1 cellular context compared by ENCODE assay signal in the genomic region with DNA sequence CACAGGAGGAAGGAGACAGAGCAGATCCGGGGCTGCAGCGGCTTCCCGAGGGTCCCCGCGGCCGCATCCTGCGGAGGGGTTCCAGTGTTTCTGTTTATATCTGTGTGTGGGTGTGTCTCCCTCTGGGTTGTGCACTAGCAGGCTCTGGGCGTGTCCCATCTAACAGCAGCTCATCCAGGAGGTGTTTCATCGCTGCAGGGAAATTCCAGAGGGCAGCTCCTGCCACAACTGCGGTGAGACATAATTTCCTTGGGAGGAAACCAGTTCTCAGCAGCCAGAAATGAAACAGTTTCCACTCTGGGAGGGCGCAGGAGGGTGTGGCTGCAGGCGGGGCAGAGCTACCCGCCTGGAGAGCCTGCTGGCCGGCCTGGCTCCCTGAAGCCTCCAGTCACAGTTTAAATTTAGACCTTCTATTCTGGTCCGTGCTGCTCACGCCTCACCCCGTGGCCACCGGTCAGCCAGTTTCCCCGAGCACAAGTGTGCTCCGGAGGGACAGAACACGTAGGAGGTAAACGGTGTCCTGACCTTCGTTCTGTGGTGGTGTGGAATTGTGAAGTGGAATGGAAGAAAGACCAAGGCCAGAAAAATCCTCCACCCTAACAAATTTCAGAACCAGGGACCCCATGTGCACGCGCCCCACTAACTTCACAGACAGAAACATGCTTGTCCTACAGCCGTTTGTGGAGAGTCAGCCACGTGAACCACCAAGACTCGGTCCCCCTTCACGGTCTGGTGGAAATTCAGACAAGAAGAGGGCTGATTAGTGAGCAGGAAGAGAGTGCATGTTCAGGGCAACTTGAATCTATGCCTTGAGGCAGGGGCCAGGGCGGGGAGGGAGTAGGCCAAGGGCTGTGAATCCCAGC.
TF ChIP-seq lines count a peak whose summit lies in the region.

No MANE protein-coding gene starts in this region.

TF ChIP-seq in GM23338, 12 proteins besides CTCF, POLR2A, EP300 and RAD21 (continued from another document):
- TF ChIP-seq, protein P1, sequence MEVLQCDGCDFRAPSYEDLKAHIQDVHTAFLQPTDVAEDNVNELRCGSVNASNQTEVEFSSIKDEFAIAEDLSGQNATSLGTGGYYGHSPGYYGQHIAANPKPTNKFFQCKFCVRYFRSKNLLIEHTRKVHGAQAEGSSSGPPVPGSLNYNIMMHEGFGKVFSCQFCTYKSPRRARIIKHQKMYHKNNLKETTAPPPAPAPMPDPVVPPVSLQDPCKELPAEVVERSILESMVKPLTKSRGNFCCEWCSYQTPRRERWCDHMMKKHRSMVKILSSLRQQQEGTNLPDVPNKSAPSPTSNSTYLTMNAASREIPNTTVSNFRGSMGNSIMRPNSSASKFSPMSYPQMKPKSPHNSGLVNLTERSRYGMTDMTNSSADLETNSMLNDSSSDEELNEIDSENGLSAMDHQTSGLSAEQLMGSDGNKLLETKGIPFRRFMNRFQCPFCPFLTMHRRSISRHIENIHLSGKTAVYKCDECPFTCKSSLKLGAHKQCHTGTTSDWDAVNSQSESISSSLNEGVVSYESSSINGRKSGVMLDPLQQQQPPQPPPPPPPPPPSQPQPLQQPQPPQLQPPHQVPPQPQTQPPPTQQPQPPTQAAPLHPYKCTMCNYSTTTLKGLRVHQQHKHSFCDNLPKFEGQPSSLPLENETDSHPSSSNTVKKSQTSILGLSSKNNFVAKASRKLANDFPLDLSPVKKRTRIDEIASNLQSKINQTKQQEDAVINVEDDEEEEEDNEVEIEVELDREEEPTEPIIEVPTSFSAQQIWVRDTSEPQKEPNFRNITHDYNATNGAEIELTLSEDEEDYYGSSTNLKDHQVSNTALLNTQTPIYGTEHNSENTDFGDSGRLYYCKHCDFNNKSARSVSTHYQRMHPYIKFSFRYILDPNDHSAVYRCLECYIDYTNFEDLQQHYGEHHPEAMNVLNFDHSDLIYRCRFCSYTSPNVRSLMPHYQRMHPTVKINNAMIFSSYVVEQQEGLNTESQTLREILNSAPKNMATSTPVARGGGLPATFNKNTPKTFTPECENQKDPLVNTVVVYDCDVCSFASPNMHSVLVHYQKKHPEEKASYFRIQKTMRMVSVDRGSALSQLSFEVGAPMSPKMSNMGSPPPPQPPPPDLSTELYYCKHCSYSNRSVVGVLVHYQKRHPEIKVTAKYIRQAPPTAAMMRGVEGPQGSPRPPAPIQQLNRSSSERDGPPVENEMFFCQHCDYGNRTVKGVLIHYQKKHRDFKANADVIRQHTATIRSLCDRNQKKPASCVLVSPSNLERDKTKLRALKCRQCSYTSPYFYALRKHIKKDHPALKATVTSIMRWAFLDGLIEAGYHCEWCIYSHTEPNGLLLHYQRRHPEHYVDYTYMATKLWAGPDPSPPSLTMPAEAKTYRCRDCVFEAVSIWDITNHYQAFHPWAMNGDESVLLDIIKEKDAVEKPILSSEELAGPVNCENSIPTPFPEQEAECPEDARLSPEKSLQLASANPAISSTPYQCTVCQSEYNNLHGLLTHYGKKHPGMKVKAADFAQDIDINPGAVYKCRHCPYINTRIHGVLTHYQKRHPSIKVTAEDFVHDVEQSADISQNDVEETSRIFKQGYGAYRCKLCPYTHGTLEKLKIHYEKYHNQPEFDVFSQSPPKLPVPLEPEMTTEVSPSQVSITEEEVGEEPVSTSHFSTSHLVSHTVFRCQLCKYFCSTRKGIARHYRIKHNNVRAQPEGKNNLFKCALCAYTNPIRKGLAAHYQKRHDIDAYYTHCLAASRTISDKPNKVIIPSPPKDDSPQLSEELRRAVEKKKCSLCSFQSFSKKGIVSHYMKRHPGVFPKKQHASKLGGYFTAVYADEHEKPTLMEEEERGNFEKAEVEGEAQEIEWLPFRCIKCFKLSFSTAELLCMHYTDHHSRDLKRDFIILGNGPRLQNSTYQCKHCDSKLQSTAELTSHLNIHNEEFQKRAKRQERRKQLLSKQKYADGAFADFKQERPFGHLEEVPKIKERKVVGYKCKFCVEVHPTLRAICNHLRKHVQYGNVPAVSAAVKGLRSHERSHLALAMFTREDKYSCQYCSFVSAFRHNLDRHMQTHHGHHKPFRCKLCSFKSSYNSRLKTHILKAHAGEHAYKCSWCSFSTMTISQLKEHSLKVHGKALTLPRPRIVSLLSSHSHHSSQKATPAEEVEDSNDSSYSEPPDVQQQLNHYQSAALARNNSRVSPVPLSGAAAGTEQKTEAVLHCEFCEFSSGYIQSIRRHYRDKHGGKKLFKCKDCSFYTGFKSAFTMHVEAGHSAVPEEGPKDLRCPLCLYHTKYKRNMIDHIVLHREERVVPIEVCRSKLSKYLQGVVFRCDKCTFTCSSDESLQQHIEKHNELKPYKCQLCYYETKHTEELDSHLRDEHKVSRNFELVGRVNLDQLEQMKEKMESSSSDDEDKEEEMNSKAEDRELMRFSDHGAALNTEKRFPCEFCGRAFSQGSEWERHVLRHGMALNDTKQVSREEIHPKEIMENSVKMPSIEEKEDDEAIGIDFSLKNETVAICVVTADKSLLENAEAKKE (CRISPR knock-in tag; IDR thresholded peaks at IDR 0.05): no peak
- TF ChIP-seq JUNB (IDR thresholded peaks at IDR 0.05; ENCODE audit: unreplicated experiment): no peak
TF ChIP-seq in GM23338: peak in this region for 0.
